1 cellular context compared by ENCODE assay signal in the genomic region with DNA sequence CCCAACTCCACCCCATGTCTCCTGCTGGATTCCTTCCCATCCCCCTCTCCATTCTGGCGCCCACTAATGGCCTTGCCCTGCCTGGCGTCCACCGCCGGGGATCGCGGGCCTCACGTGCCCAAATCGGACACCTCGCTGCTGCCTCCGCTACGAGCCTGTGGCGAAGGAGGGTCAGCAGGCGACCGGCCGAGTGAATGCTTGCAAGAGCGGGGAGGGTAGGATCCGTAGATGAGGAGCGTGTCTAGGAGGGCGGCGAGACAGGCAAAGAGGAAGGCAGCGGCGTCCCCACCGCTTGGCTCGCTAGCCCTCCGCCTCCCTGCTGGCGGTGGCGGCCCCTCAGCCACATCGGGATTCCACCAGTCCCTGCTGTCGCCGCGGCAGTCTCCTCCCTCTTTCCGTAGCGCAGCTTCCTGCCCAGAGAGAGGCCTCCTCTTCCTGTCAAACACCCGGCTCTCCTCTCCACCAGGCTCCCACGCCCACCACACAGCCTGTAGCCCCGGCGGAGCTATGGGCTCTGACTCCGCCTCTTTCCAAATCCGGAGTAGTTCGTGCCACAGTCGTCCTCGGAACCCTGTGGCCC.
TF ChIP-seq lines count a peak whose summit lies in the region.

A gene (minus strand): TSS at position 387 of the 580 bp plus-strand sequence.

TF ChIP-seq in HEK293, 187 proteins besides CTCF, POLR2A, EP300 and RAD21 (continued from another document):
- TF ChIP-seq, protein P1, sequence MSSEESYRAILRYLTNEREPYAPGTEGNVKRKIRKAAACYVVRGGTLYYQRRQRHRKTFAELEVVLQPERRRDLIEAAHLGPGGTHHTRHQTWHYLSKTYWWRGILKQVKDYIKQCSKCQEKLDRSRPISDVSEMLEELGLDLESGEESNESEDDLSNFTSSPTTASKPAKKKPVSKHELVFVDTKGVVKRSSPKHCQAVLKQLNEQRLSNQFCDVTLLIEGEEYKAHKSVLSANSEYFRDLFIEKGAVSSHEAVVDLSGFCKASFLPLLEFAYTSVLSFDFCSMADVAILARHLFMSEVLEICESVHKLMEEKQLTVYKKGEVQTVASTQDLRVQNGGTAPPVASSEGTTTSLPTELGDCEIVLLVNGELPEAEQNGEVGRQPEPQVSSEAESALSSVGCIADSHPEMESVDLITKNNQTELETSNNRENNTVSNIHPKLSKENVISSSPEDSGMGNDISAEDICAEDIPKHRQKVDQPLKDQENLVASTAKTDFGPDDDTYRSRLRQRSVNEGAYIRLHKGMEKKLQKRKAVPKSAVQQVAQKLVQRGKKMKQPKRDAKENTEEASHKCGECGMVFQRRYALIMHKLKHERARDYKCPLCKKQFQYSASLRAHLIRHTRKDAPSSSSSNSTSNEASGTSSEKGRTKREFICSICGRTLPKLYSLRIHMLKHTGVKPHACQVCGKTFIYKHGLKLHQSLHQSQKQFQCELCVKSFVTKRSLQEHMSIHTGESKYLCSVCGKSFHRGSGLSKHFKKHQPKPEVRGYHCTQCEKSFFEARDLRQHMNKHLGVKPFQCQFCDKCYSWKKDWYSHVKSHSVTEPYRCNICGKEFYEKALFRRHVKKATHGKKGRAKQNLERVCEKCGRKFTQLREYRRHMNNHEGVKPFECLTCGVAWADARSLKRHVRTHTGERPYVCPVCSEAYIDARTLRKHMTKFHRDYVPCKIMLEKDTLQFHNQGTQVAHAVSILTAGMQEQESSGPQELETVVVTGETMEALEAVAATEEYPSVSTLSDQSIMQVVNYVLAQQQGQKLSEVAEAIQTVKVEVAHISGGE (tag by site-specific recombination; conservative IDR thresholded peaks at IDR 0.05; ENCODE audit: low read depth): peak; percentile 47
- TF ChIP-seq ZNF529 (tag by site-specific recombination; IDR thresholded peaks at IDR 0.05; ENCODE audit: insufficient replicate concordance): no peak
- peak; percentile 77 for TF ChIP-seq ZBTB17 (tag by site-specific recombination; IDR thresholded peaks at IDR 0.05)
- TF ChIP-seq ZNF366 (tag by site-specific recombination; conservative IDR thresholded peaks at IDR 0.05): peak; percentile 78; the same call in 1 of the 2 replicates
- TF ChIP-seq ZNF510 (tag by site-specific recombination; IDR thresholded peaks at IDR 0.05; ENCODE audit: insufficient replicate concordance): no peak
- TF ChIP-seq ZNF560 (tag by site-specific recombination; IDR thresholded peaks at IDR 0.05; ENCODE audit: borderline replicate concordance): no peak
- TF ChIP-seq ZNF138 (tag by site-specific recombination; IDR thresholded peaks at IDR 0.05; ENCODE audit: borderline replicate concordance): no peak
- TF ChIP-seq, protein P2, sequence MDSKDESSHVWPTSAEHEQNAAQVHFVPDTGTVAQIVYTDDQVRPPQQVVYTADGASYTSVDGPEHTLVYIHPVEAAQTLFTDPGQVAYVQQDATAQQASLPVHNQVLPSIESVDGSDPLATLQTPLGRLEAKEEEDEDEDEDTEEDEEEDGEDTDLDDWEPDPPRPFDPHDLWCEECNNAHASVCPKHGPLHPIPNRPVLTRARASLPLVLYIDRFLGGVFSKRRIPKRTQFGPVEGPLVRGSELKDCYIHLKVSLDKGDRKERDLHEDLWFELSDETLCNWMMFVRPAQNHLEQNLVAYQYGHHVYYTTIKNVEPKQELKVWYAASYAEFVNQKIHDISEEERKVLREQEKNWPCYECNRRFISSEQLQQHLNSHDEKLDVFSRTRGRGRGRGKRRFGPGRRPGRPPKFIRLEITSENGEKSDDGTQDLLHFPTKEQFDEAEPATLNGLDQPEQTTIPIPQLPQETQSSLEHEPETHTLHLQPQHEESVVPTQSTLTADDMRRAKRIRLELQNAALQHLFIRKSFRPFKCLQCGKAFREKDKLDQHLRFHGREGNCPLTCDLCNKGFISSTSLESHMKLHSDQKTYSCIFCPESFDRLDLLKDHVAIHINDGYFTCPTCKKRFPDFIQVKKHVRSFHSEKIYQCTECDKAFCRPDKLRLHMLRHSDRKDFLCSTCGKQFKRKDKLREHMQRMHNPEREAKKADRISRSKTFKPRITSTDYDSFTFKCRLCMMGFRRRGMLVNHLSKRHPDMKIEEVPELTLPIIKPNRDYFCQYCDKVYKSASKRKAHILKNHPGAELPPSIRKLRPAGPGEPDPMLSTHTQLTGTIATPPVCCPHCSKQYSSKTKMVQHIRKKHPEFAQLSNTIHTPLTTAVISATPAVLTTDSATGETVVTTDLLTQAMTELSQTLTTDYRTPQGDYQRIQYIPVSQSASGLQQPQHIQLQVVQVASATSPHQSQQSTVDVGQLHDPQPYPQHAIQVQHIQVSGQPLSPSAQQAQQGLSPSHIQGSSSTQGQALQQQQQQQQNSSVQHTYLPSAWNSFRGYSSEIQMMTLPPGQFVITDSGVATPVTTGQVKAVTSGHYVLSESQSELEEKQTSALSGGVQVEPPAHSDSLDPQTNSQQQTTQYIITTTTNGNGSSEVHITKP (tag by site-specific recombination; IDR thresholded peaks at IDR 0.05): peak; percentile 94
- peak; percentile 96 for TF ChIP-seq ZBTB8A (tag by site-specific recombination; IDR thresholded peaks at IDR 0.05)
- TF ChIP-seq, protein P3, sequence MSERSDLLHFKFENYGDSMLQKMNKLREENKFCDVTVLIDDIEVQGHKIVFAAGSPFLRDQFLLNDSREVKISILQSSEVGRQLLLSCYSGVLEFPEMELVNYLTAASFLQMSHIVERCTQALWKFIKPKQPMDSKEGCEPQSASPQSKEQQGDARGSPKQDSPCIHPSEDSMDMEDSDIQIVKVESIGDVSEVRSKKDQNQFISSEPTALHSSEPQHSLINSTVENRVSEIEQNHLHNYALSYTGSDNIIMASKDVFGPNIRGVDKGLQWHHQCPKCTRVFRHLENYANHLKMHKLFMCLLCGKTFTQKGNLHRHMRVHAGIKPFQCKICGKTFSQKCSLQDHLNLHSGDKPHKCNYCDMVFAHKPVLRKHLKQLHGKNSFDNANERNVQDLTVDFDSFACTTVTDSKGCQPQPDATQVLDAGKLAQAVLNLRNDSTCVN (tag by site-specific recombination; optimal IDR thresholded peaks at IDR 0.05): peak; percentile 25
- TF ChIP-seq ZIC2 (tag by site-specific recombination; IDR thresholded peaks at IDR 0.05): 0 out of 2 replicates have a peak, but pooled peaks have one; percentile 11
- TF ChIP-seq, protein P4, sequence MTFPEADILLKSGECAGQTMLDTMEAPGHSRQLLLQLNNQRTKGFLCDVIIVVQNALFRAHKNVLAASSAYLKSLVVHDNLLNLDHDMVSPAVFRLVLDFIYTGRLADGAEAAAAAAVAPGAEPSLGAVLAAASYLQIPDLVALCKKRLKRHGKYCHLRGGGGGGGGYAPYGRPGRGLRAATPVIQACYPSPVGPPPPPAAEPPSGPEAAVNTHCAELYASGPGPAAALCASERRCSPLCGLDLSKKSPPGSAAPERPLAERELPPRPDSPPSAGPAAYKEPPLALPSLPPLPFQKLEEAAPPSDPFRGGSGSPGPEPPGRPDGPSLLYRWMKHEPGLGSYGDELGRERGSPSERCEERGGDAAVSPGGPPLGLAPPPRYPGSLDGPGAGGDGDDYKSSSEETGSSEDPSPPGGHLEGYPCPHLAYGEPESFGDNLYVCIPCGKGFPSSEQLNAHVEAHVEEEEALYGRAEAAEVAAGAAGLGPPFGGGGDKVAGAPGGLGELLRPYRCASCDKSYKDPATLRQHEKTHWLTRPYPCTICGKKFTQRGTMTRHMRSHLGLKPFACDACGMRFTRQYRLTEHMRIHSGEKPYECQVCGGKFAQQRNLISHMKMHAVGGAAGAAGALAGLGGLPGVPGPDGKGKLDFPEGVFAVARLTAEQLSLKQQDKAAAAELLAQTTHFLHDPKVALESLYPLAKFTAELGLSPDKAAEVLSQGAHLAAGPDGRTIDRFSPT (tag by site-specific recombination; IDR thresholded peaks at IDR 0.05): no peak
- TF ChIP-seq ZBTB20 (tag by site-specific recombination; IDR thresholded peaks at IDR 0.05): peak; percentile 54
- TF ChIP-seq ZBTB48 (tag by site-specific recombination; IDR thresholded peaks at IDR 0.05): peak; percentile 64; the same call in 1 of the 2 replicates
- TF ChIP-seq ZNF501 (tag by site-specific recombination; IDR thresholded peaks at IDR 0.05): 0 out of 2 replicates have a peak, but pooled peaks have one; percentile 44
- TF ChIP-seq, protein P5, sequence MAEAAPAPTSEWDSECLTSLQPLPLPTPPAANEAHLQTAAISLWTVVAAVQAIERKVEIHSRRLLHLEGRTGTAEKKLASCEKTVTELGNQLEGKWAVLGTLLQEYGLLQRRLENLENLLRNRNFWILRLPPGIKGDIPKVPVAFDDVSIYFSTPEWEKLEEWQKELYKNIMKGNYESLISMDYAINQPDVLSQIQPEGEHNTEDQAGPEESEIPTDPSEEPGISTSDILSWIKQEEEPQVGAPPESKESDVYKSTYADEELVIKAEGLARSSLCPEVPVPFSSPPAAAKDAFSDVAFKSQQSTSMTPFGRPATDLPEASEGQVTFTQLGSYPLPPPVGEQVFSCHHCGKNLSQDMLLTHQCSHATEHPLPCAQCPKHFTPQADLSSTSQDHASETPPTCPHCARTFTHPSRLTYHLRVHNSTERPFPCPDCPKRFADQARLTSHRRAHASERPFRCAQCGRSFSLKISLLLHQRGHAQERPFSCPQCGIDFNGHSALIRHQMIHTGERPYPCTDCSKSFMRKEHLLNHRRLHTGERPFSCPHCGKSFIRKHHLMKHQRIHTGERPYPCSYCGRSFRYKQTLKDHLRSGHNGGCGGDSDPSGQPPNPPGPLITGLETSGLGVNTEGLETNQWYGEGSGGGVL (tag by site-specific recombination; IDR thresholded peaks at IDR 0.05): 0 out of 2 replicates have a peak, but pooled peaks have one; percentile 15
- TF ChIP-seq SP3 (tag by site-specific recombination; IDR thresholded peaks at IDR 0.05): peak; percentile 56
- TF ChIP-seq GFI1B (tag by site-specific recombination; IDR thresholded peaks at IDR 0.05): no peak
